In the genomic region with DNA sequence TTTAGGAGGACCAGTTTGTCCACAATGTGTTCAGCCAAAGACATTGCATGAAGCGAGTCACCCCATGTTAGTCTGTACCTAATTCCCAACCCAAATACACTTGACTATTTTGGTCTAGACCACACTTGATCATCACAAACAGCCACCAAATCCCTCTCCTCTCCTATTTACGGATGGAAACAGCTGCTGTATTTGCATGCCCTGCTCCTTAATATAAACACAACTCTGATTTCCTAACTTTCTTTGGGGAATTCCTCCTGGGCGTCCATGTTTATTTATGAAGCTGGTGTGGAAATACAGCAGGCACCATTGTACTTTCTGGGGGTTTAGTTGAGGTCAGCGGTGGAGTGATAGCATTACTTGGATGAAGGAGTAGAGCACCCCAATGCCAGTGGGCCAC, we compare ENCODE assay signal across 27 cellular contexts.
DNase-seq lines count a peak whose midpoint lies in the region; ATAC-seq and TF ChIP-seq lines count a peak whose summit lies in the region.
"Had no signal": no experiment of that assay in that cellular context is flagged by ENCODE, and none has a peak within 500 bp of the region (broad histone marks: within the 10 kb centered on the region; RNA-seq: fewer than 3 reads in every experiment).

No MANE protein-coding gene starts in this region.

- H3K4me3 ChIP-seq in OCI-LY7 (ENCODE audit: low read depth, low read length, poor library complexity, severe bottlenecking) (no peak overlapping the region), epithelial cell of esophagus (ENCODE audit: low read length) (no peak overlapping the region), trophoblast cell (ENCODE audit: low read depth, low read length) (no peak overlapping the region)
- H3K4me3 ChIP-seq: BLaER1, esophagus muscularis mucosa, psoas muscle, sigmoid colon, transverse colon had no signal

- no peak overlapping the region for H2BK5ac ChIP-seq in trophoblast cell (ENCODE audit: low read depth, low read length, poor library complexity)

- no peaks in the 10 kb centered on the region for H3K36me3 ChIP-seq in OCI-LY7 (ENCODE audit: insufficient read depth, low read length)
- no peaks in the 10 kb centered on the region for H3K36me3 ChIP-seq in trophoblast cell (ENCODE audit: control insufficient read depth in 1 of 2, insufficient read depth in 2 of 2, low read length in 2 of 2)
- H3K36me3 ChIP-seq: BLaER1, esophagus muscularis mucosa, sigmoid colon, transverse colon had no signal

- no peaks in the 10 kb centered on the region for H3K9me2 ChIP-seq in OCI-LY7 (ENCODE audit: insufficient read depth, low read length)

- H4K12ac ChIP-seq in trophoblast cell (ENCODE audit: low read depth, low read length), result no peak overlapping the region

- H3K14ac ChIP-seq in trophoblast cell (ENCODE audit: low read length), result no peak overlapping the region

- H3K79me2 ChIP-seq in OCI-LY7 (ENCODE audit: insufficient read depth, low read depth, low read length) (no peaks in the 10 kb centered on the region), trophoblast cell (ENCODE audit: control insufficient read depth, insufficient read depth, low read length, poor library complexity) (peaks cover 2% of the 10 kb centered on the region)

- no peak for ATAC-seq in HG03045 (IDR thresholded peaks at IDR 0.05; ENCODE audit: unreplicated experiment)
- ATAC-seq: activated CD8-positive, alpha-beta memory T cell treated with anti-CD3 and anti-CD28 coated beads, Interleukin-2, amount 10 ng/mL, durations not matched to agents 7 days and 5 days; activated T-cell treated with anti-CD3 and anti-CD28 coated beads, Interleukin-2, amount 50 U/mL, for 4 hours; natural killer cell; stimulated activated effector memory CD8-positive, alpha-beta T cell treated with anti-CD3 and anti-CD28 coated beads, Interleukin-12 subunit alpha, Interleukin-12 subunit beta, amount 100 ng/mL, for 72 hours; T-helper 17 cell had no signal

- POLR2A ChIA-PET in OCI-LY7 (lab: Charles Lee), result interaction anchor here (0.8 kb wide), 1 partner anchor 18 kb away, joined by 3 read pairs; no protein-coding TSS in a partner anchor

- H2BK120ac ChIP-seq in trophoblast cell (ENCODE audit: insufficient read depth, low read length, poor library complexity), result no peak overlapping the region

- intact Hi-C loops in OCI-LY7 (cut with micrococcal nuclease; ENCODE audit: unreplicated experiment), result no loop called here

- no peak overlapping the region for H2AK5ac ChIP-seq in trophoblast cell (ENCODE audit: low read length)

- TF ChIP-seq CTCF in OCI-LY7 (conservative IDR thresholded peaks at IDR 0.05; ENCODE audit: low read length) (no peak), epithelial cell of esophagus (IDR thresholded peaks at IDR 0.05; ENCODE audit: insufficient read depth, low read depth, low read length, missing control alignments) (no peak)

- peak overlapping the region; percentile 54 for H3K27ac ChIP-seq in OCI-LY7 (ENCODE audit: low read depth, low read length, poor library complexity, severe bottlenecking)
- H3K27ac ChIP-seq in trophoblast cell (ENCODE audit: low read depth, low read length), result peak overlapping the region; percentile 2
- H3K27ac ChIP-seq: BLaER1, esophagus muscularis mucosa, KMS-11, psoas muscle, sigmoid colon, transverse colon had no signal

- no peak overlapping the region for H4K91ac ChIP-seq in trophoblast cell (ENCODE audit: low read depth, low read length)

- H3K23ac ChIP-seq in trophoblast cell (ENCODE audit: low read length), result no peak overlapping the region

- no peaks in the 10 kb centered on the region for H3K27me3 ChIP-seq in trophoblast cell (ENCODE audit: insufficient read depth, low read length)
- H3K27me3 ChIP-seq: sigmoid colon, transverse colon had no signal

- H2AFZ ChIP-seq in OCI-LY7 (ENCODE audit: low read length) (peak overlapping the region; percentile 64; the same call in 1 of the 2 replicates), trophoblast cell (ENCODE audit: insufficient read depth, low read length, poor library complexity) (no peak overlapping the region)

- H3K79me1 ChIP-seq in trophoblast cell (ENCODE audit: low read length), result peaks cover 7% of the 10 kb centered on the region

- H4K20me1 ChIP-seq in OCI-LY7 (ENCODE audit: insufficient read depth, low read length), result no peaks in the 10 kb centered on the region

- H3K4me2 ChIP-seq in OCI-LY7 (ENCODE audit: low read length) (peak overlapping the region; percentile 60), trophoblast cell (ENCODE audit: low read length) (no peak overlapping the region)
- H3K4me2 ChIP-seq: BLaER1, KMS-11 had no signal

- peaks cover 68% of the 10 kb centered on the region for H3K4me1 ChIP-seq in OCI-LY7 (ENCODE audit: insufficient read depth, low read length, poor library complexity, severe bottlenecking)
- peaks cover 14 to 22% of the 10 kb centered on the region in 2 experiments for H3K4me1 ChIP-seq in trophoblast cell (ENCODE audit: control insufficient read depth in 1 of 2, insufficient read depth in 2 of 2, low read length in 2 of 2)
- H3K4me1 ChIP-seq: esophagus muscularis mucosa, psoas muscle, sigmoid colon, transverse colon had no signal

- H3K4ac ChIP-seq in trophoblast cell (ENCODE audit: low read depth, low read length), result no peak overlapping the region

- no TSS peak for BruUV-seq in OCI-LY7 (replicated peaks; lab: Mats Ljungman, UMichigan)

- no CpG with 5 or more reads among the region's 4 CpGs for WGBS in trophoblast cell (ENCODE audit: extremely low coverage, insufficient coverage, insufficient read length)

- H4K8ac ChIP-seq in trophoblast cell (ENCODE audit: low read depth, low read length), result no peak overlapping the region

- CTCF ChIA-PET in OCI-LY7 (lab: Charles Lee; ENCODE audit: unreplicated experiment), result no interaction called here

- DNase-seq in H4 (ENCODE audit: low spot score) (peak; percentile 77), OCI-LY7 (ENCODE audit: low spot score) (no peak), epithelial cell of esophagus (ENCODE audit: low read depth) (peak; percentile 16), trophoblast cell (peak in 1 of 2 donors; percentile 58), COLO668 (lab: John Stamatoyannopoulos, UW; ENCODE audit: unreplicated experiment) (no peak), CD1c-positive myeloid dendritic cell (ENCODE audit: extremely low spot score) (no peak), NCI-H82 treated with DMSO at 0.1 percent for 48 hours (lab: John Stamatoyannopoulos, UW; ENCODE audit: unreplicated experiment) (no peak)
- DNase-seq: activated CD8-positive, alpha-beta memory T cell treated with anti-CD3 and anti-CD28 coated beads, Interleukin-2, amount 10 ng/mL, durations not matched to agents 7 days and 5 days; activated T-cell treated with anti-CD3 and anti-CD28 coated beads, Interleukin-2, amount 50 U/mL, for 4 hours; COR-L47; dermis blood vessel endothelial cell; DMS79; GF-D8; MV-4-11; natural killer cell; NCI-H146; NCI-H446 treated with DMSO at 0.1 percent for 48 hours; occipital lobe; psoas muscle; sigmoid colon; T-helper 17 cell; transverse colon had no signal

- H3K9me3 ChIP-seq in OCI-LY7 (ENCODE audit: low read length) (no peaks in the 10 kb centered on the region; the same call in 1 of the 2 replicates), trophoblast cell (ENCODE audit: insufficient read depth, low read depth, low read length) (no peaks in the 10 kb centered on the region)
- H3K9me3 ChIP-seq: BLaER1, esophagus muscularis mucosa, psoas muscle, sigmoid colon, transverse colon had no signal

- H3K18ac ChIP-seq in trophoblast cell (ENCODE audit: low read length), result no peak overlapping the region

- no peak overlapping the region for H2BK12ac ChIP-seq in trophoblast cell (ENCODE audit: low read length)

- H3K9ac ChIP-seq in trophoblast cell (ENCODE audit: low read length), result no peak overlapping the region
- H3K9ac ChIP-seq: BLaER1, KMS-11 had no signal

Comparison
In these comparisons a context has a peak if more than half of its experiments do, and no peak if none do; other contexts are left out.
1. DNase-seq: peak in H4 (single experiment) and epithelial cell of esophagus (single experiment); none in OCI-LY7 (single experiment), COLO668 (single experiment), CD1c-positive myeloid dendritic cell (single experiment) and NCI-H82 treated with DMSO at 0.1 percent for 48 hours (single experiment).